Comparison of ENCODE assay signal across 1 cellular context in the genomic region with DNA sequence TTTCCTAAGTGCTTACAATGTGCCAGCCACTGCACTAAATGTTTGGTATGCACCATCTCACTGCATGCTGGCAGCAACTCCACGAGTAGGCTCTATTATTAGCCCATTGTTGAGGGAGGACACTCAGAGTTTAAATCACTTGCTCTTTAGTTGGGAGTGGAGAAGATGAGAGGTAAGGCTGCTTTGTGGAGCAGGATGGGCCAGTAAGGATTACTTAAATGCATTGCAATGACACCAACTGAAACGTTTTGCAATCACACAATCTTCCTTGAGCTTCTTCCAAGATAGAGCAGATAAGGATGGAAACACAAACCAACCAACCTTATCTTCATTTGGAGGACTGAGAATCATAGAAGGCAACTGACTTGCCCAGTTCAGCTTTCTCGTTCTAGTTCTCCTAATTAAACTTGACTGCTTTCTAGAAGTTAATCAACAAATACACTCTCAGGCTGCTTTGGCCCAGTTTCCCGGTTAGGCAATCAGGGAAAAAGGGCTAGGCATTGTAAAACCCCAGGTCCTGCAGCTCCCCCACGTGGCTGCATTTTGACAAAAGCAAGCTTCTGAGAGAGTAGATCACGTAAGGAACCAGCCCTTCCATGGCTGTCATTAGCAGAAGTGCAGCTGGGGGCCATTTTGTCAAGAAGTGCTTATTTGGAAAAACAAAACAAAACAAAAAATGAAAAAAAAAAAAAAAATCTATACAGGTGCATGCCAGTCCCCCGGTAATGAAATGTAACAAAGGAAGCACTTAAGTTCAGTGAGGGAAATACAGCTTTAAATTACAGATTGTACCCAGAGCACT.
TF ChIP-seq lines count a peak whose summit lies in the region.

No MANE protein-coding gene starts in this region.

TF ChIP-seq in GM12878, 131 proteins besides CTCF, POLR2A, EP300 and RAD21 (continued from another document and continues in another):
- TF ChIP-seq, protein P1, sequence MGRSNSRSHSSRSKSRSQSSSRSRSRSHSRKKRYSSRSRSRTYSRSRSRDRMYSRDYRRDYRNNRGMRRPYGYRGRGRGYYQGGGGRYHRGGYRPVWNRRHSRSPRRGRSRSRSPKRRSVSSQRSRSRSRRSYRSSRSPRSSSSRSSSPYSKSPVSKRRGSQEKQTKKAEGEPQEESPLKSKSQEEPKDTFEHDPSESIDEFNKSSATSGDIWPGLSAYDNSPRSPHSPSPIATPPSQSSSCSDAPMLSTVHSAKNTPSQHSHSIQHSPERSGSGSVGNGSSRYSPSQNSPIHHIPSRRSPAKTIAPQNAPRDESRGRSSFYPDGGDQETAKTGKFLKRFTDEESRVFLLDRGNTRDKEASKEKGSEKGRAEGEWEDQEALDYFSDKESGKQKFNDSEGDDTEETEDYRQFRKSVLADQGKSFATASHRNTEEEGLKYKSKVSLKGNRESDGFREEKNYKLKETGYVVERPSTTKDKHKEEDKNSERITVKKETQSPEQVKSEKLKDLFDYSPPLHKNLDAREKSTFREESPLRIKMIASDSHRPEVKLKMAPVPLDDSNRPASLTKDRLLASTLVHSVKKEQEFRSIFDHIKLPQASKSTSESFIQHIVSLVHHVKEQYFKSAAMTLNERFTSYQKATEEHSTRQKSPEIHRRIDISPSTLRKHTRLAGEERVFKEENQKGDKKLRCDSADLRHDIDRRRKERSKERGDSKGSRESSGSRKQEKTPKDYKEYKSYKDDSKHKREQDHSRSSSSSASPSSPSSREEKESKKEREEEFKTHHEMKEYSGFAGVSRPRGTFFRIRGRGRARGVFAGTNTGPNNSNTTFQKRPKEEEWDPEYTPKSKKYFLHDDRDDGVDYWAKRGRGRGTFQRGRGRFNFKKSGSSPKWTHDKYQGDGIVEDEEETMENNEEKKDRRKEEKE (IDR thresholded peaks at IDR 0.05), result no peak
- TF ChIP-seq GATAD2B (conservative IDR thresholded peaks at IDR 0.05; ENCODE audit: low read depth) (no peak), SMC3 (IDR thresholded peaks at IDR 0.05; ENCODE audit: borderline replicate concordance, low read length) (peak; percentile 93), MEF2A (IDR thresholded peaks at IDR 0.05; ENCODE audit: insufficient read depth, low read depth, low read length) (peak; percentile 71), ZNF384 (IDR thresholded peaks at IDR 0.05; ENCODE audit: borderline replicate concordance, low read depth, low read length) (peak; percentile 39; the same call in 1 of the 2 replicates), EED (IDR thresholded peaks at IDR 0.05; ENCODE audit: low read depth) (peak; percentile 83), ZSCAN29 (IDR thresholded peaks at IDR 0.05) (no peak), DPF2 (IDR thresholded peaks at IDR 0.05) (no peak), CEBPB (IDR thresholded peaks at IDR 0.05; ENCODE audit: borderline replicate concordance in 1 of 2, low read depth in 2 of 2, low read length in 2 of 2) (peak in 1 of 2 experiments; percentile 41; a peak in 1 of 4 replicates), EGR1 (IDR thresholded peaks at IDR 0.05; ENCODE audit: borderline replicate concordance in 1 of 2, low read depth in 2 of 2, low read length in 2 of 2) (no peak), RCOR1 (conservative IDR thresholded peaks at IDR 0.05; ENCODE audit: low read depth, low read length) (0 out of 2 replicates have a peak, but pooled peaks have one; percentile 50), MYC (IDR thresholded peaks at IDR 0.05; ENCODE audit: insufficient read depth, insufficient read length, insufficient replicate concordance, low read length, severe bottlenecking) (no peak), CHD2 (IDR thresholded peaks at IDR 0.05; ENCODE audit: borderline replicate concordance, low read depth, low read length) (0 out of 2 replicates have a peak, but pooled peaks have one; percentile 23), STAT1 (conservative IDR thresholded peaks at IDR 0.05) (no peak), RELA (IDR thresholded peaks at IDR 0.05; ENCODE audit: borderline replicate concordance, partially characterized antibody) (no peak), SP1 (IDR thresholded peaks at IDR 0.05; ENCODE audit: low read depth, low read length) (no peak), ETV6 (conservative IDR thresholded peaks at IDR 0.05 in 1 of 2, IDR thresholded peaks at IDR 0.05 in 1 of 2; ENCODE audit: borderline replicate concordance in 1 of 2, low read depth in 1 of 2) (peak in 1 of 2 experiments; percentile 99; a peak in 2 of 4 replicates), BHLHE40 (IDR thresholded peaks at IDR 0.05; ENCODE audit: borderline replicate concordance in 1 of 2, low read depth in 2 of 2, low read length in 1 of 2) (0 out of 4 replicates have a peak, but pooled peaks of 1 of the 2 experiments have one; percentile 28), IKZF2 (IDR thresholded peaks at IDR 0.05) (peak; percentile 80 to 85), MXI1 (IDR thresholded peaks at IDR 0.05; ENCODE audit: low read depth, low read length) (peak; percentile 62), KAT2A (conservative IDR thresholded peaks at IDR 0.05; ENCODE audit: control insufficient read depth, low read depth, low read length) (no peak), HDAC2 (IDR thresholded peaks at IDR 0.05) (no peak), JUNB (IDR thresholded peaks at IDR 0.05) (peak; percentile 25; the same call in 1 of the 2 replicates), PML (IDR thresholded peaks at IDR 0.05; ENCODE audit: low read length) (0 out of 2 replicates have a peak, but pooled peaks have one; percentile 19), NR2C2 (IDR thresholded peaks at IDR 0.05; ENCODE audit: borderline replicate concordance, control insufficient read depth, insufficient read length, low read depth) (no peak), SREBF1 (IDR thresholded peaks at IDR 0.05; ENCODE audit: low read length) (no peak)
- TF ChIP-seq, protein P2, sequence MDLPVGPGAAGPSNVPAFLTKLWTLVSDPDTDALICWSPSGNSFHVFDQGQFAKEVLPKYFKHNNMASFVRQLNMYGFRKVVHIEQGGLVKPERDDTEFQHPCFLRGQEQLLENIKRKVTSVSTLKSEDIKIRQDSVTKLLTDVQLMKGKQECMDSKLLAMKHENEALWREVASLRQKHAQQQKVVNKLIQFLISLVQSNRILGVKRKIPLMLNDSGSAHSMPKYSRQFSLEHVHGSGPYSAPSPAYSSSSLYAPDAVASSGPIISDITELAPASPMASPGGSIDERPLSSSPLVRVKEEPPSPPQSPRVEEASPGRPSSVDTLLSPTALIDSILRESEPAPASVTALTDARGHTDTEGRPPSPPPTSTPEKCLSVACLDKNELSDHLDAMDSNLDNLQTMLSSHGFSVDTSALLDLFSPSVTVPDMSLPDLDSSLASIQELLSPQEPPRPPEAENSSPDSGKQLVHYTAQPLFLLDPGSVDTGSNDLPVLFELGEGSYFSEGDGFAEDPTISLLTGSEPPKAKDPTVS (IDR thresholded peaks at IDR 0.05; ENCODE audit: low read depth, low read length), result no peak
- TF ChIP-seq, protein P3, sequence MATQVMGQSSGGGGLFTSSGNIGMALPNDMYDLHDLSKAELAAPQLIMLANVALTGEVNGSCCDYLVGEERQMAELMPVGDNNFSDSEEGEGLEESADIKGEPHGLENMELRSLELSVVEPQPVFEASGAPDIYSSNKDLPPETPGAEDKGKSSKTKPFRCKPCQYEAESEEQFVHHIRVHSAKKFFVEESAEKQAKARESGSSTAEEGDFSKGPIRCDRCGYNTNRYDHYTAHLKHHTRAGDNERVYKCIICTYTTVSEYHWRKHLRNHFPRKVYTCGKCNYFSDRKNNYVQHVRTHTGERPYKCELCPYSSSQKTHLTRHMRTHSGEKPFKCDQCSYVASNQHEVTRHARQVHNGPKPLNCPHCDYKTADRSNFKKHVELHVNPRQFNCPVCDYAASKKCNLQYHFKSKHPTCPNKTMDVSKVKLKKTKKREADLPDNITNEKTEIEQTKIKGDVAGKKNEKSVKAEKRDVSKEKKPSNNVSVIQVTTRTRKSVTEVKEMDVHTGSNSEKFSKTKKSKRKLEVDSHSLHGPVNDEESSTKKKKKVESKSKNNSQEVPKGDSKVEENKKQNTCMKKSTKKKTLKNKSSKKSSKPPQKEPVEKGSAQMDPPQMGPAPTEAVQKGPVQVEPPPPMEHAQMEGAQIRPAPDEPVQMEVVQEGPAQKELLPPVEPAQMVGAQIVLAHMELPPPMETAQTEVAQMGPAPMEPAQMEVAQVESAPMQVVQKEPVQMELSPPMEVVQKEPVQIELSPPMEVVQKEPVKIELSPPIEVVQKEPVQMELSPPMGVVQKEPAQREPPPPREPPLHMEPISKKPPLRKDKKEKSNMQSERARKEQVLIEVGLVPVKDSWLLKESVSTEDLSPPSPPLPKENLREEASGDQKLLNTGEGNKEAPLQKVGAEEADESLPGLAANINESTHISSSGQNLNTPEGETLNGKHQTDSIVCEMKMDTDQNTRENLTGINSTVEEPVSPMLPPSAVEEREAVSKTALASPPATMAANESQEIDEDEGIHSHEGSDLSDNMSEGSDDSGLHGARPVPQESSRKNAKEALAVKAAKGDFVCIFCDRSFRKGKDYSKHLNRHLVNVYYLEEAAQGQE (IDR thresholded peaks at IDR 0.05; ENCODE audit: low read depth, low read length), result no peak
- TF ChIP-seq, protein P4, sequence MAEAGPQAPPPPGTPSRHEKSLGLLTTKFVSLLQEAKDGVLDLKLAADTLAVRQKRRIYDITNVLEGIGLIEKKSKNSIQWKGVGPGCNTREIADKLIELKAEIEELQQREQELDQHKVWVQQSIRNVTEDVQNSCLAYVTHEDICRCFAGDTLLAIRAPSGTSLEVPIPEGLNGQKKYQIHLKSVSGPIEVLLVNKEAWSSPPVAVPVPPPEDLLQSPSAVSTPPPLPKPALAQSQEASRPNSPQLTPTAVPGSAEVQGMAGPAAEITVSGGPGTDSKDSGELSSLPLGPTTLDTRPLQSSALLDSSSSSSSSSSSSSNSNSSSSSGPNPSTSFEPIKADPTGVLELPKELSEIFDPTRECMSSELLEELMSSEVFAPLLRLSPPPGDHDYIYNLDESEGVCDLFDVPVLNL (IDR thresholded peaks at IDR 0.05; ENCODE audit: low read depth, low read length), result no peak
- TF ChIP-seq, protein P5, sequence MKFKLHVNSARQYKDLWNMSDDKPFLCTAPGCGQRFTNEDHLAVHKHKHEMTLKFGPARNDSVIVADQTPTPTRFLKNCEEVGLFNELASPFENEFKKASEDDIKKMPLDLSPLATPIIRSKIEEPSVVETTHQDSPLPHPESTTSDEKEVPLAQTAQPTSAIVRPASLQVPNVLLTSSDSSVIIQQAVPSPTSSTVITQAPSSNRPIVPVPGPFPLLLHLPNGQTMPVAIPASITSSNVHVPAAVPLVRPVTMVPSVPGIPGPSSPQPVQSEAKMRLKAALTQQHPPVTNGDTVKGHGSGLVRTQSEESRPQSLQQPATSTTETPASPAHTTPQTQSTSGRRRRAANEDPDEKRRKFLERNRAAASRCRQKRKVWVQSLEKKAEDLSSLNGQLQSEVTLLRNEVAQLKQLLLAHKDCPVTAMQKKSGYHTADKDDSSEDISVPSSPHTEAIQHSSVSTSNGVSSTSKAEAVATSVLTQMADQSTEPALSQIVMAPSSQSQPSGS (IDR thresholded peaks at IDR 0.05; ENCODE audit: low read length), result no peak; the same call in 1 of the 2 replicates
- TF ChIP-seq, protein P6, sequence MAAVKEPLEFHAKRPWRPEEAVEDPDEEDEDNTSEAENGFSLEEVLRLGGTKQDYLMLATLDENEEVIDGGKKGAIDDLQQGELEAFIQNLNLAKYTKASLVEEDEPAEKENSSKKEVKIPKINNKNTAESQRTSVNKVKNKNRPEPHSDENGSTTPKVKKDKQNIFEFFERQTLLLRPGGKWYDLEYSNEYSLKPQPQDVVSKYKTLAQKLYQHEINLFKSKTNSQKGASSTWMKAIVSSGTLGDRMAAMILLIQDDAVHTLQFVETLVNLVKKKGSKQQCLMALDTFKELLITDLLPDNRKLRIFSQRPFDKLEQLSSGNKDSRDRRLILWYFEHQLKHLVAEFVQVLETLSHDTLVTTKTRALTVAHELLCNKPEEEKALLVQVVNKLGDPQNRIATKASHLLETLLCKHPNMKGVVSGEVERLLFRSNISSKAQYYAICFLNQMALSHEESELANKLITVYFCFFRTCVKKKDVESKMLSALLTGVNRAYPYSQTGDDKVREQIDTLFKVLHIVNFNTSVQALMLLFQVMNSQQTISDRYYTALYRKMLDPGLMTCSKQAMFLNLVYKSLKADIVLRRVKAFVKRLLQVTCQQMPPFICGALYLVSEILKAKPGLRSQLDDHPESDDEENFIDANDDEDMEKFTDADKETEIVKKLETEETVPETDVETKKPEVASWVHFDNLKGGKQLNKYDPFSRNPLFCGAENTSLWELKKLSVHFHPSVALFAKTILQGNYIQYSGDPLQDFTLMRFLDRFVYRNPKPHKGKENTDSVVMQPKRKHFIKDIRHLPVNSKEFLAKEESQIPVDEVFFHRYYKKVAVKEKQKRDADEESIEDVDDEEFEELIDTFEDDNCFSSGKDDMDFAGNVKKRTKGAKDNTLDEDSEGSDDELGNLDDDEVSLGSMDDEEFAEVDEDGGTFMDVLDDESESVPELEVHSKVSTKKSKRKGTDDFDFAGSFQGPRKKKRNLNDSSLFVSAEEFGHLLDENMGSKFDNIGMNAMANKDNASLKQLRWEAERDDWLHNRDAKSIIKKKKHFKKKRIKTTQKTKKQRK (IDR thresholded peaks at IDR 0.05; ENCODE audit: low read depth, low read length), result no peak
- TF ChIP-seq, protein P7, sequence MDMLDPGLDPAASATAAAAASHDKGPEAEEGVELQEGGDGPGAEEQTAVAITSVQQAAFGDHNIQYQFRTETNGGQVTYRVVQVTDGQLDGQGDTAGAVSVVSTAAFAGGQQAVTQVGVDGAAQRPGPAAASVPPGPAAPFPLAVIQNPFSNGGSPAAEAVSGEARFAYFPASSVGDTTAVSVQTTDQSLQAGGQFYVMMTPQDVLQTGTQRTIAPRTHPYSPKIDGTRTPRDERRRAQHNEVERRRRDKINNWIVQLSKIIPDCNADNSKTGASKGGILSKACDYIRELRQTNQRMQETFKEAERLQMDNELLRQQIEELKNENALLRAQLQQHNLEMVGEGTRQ (IDR thresholded peaks at IDR 0.05; ENCODE audit: borderline replicate concordance, low read depth, low read length), result no peak
- TF ChIP-seq, protein P8, sequence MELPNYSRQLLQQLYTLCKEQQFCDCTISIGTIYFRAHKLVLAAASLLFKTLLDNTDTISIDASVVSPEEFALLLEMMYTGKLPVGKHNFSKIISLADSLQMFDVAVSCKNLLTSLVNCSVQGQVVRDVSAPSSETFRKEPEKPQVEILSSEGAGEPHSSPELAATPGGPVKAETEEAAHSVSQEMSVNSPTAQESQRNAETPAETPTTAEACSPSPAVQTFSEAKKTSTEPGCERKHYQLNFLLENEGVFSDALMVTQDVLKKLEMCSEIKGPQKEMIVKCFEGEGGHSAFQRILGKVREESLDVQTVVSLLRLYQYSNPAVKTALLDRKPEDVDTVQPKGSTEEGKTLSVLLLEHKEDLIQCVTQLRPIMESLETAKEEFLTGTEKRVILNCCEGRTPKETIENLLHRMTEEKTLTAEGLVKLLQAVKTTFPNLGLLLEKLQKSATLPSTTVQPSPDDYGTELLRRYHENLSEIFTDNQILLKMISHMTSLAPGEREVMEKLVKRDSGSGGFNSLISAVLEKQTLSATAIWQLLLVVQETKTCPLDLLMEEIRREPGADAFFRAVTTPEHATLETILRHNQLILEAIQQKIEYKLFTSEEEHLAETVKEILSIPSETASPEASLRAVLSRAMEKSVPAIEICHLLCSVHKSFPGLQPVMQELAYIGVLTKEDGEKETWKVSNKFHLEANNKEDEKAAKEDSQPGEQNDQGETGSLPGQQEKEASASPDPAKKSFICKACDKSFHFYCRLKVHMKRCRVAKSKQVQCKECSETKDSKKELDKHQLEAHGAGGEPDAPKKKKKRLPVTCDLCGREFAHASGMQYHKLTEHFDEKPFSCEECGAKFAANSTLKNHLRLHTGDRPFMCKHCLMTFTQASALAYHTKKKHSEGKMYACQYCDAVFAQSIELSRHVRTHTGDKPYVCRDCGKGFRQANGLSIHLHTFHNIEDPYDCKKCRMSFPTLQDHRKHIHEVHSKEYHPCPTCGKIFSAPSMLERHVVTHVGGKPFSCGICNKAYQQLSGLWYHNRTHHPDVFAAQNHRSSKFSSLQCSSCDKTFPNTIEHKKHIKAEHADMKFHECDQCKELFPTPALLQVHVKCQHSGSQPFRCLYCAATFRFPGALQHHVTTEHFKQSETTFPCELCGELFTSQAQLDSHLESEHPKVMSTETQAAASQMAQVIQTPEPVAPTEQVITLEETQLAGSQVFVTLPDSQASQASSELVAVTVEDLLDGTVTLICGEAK (IDR thresholded peaks at IDR 0.05; ENCODE audit: borderline replicate concordance), result no peak
